Comparison of ENCODE assay signal across 15 cellular contexts in the genomic region with DNA sequence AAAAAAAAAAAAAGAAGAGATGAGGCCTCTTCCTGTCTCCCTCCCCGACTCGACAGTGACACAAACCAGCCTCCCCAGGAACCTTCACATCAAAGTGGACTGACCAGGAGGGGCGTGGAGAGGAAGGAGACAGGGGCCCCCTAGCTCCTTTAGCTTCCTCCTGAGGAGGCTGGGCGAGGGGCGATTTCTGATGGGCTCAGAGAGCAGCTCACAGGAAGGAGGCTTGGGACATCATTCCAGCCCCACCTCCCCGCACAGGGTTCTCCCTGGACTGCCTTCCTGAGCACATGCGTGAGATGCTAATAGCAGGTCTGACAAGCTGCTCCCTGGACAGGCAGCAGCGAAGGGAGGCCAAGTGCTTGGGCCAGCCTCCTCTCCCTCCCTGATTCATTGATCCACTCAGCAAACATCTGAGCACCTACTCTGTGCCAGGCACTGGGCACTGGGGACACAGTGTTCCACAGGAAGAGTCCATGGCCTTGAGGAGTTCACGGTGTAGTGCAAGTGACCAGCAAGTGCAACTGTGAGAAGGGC. TPM values are rescaled to one million over a fixed set of nuclear protein-coding genes. Genes with fewer than 3 reads are reported as not detected.
DNase-seq lines count a peak whose midpoint lies in the region; TF ChIP-seq lines count a peak whose summit lies in the region.
"Had no signal": no experiment of that assay in that cellular context is flagged by ENCODE, and none has a peak within 500 bp of the region (broad histone marks: within the 10 kb centered on the region; RNA-seq: fewer than 3 reads in every experiment).

No MANE protein-coding gene starts in this region.

- TF ChIP-seq CTCF in fibroblast of villous mesenchyme (IDR thresholded peaks at IDR 0.05; ENCODE audit: insufficient read depth, low read depth, low read length) (no peak), progenitor cell of endocrine pancreas (IDR thresholded peaks at IDR 0.05; ENCODE audit: unreplicated experiment) (no peak)

- H3K27me3 Mint-ChIP-seq in activated naive CD4-positive, alpha-beta T cell treated with anti-CD3 and anti-CD28 coated beads for 36 hours (ENCODE audit: low read depth) = no peaks in the 10 kb centered on the region
- H3K27me3 Mint-ChIP-seq in progenitor cell of endocrine pancreas = peaks cover 26% of the 10 kb centered on the region
- H3K27me3 Mint-ChIP-seq: central memory CD8-positive, alpha-beta T cell had no signal

- no peak overlapping the region for H3K27ac Mint-ChIP-seq in activated naive CD4-positive, alpha-beta T cell treated with anti-CD3 and anti-CD28 coated beads for 36 hours
- peak overlapping the region; percentile 67 for H3K27ac Mint-ChIP-seq in progenitor cell of endocrine pancreas

- intact Hi-C loops in activated naive CD4-positive, alpha-beta T cell treated with anti-CD3 and anti-CD28 coated beads for 36 hours (cut with micrococcal nuclease) = loop anchor here (2.0 kb wide), 1 partner anchor 26 kb away; no protein-coding TSS in a partner anchor

- CTCF ChIA-PET in activated naive CD4-positive, alpha-beta T cell treated with anti-CD3 and anti-CD28 coated beads for 36 hours (lab: Charles Lee) = interaction anchor here (0.7 to 1.6 kb wide), 6 partner anchors 8 to 26 kb away, joined by 3 to 8 read pairs (median 4); a partner anchor contains a TSS

- no peak overlapping the region for H3K4me3 Mint-ChIP-seq in activated naive CD4-positive, alpha-beta T cell treated with anti-CD3 and anti-CD28 coated beads for 36 hours
- no peak overlapping the region for H3K4me3 Mint-ChIP-seq in progenitor cell of endocrine pancreas (ENCODE audit: low read depth)
- H3K4me3 Mint-ChIP-seq: central memory CD8-positive, alpha-beta T cell had no signal

- H3K4me1 Mint-ChIP-seq in activated naive CD4-positive, alpha-beta T cell treated with anti-CD3 and anti-CD28 coated beads for 36 hours (ENCODE audit: low read depth) = peaks cover 14% of the 10 kb centered on the region
- H3K4me1 Mint-ChIP-seq in progenitor cell of endocrine pancreas (ENCODE audit: low read depth) = peaks cover 26% of the 10 kb centered on the region

- H3K9me3 Mint-ChIP-seq in activated naive CD4-positive, alpha-beta T cell treated with anti-CD3 and anti-CD28 coated beads for 36 hours = no peaks in the 10 kb centered on the region
- H3K9me3 Mint-ChIP-seq in progenitor cell of endocrine pancreas (ENCODE audit: low read depth) = no peaks in the 10 kb centered on the region
- H3K9me3 Mint-ChIP-seq: central memory CD8-positive, alpha-beta T cell had no signal

- H3K36me3 Mint-ChIP-seq in activated naive CD4-positive, alpha-beta T cell treated with anti-CD3 and anti-CD28 coated beads for 36 hours (ENCODE audit: low read depth) = no peaks in the 10 kb centered on the region
- H3K36me3 Mint-ChIP-seq in progenitor cell of endocrine pancreas (ENCODE audit: insufficient read depth) = no peaks in the 10 kb centered on the region

- no peak overlapping the region for H3K4me3 ChIP-seq in fibroblast of villous mesenchyme (ENCODE audit: low read depth, low read length)
- H3K4me3 ChIP-seq: vagina had no signal

- in situ Hi-C loops in KBM-7 (cut with MboI; ENCODE audit: low pct_unique_long_range_greater_than_20kb, low sequenced_read_pairs) = no loop called here

- peak; percentile 72 for DNase-seq in activated naive CD4-positive, alpha-beta T cell treated with anti-CD3 and anti-CD28 coated beads for 36 hours
- DNase-seq in activated naive CD4-positive, alpha-beta T cell treated with Interleukin-2 at 50 U/mL for 16 hours = no peak
- DNase-seq in KBM-7 = peak; percentile 43
- DNase-seq in fibroblast of villous mesenchyme (ENCODE audit: low read depth) = peak; percentile 23
- no peak for DNase-seq in progenitor cell of endocrine pancreas (ENCODE audit: low spot score, unreplicated experiment)
- no peak for DNase-seq in NOMO-1 treated with dmso at 0.1 percent for 144 hours (lab: John Stamatoyannopoulos, UW; ENCODE audit: unreplicated experiment)
- DNase-seq in NCI-H748 (lab: John Stamatoyannopoulos, UW; ENCODE audit: unreplicated experiment) = no peak
- DNase-seq in effector CD8-positive, alpha-beta T cell (lab: John Stamatoyannopoulos, UW) = no peak
- DNase-seq: activated CD4-positive, alpha-beta T cell treated with anti-CD3 and anti-CD28 coated beads for 1 hour; NCI-H2081 treated with DMSO at 0.1 percent for 48 hours; occipital lobe; stimulated activated CD8-positive, alpha-beta memory T cell treated with anti-CD3 and anti-CD28 coated beads, Interleukin-4, amount 100 ng/mL, for 48 hours had no signal

RNA-seq across cellular contexts. Expression of a gene that starts 14.4 kb away (rescaled TPM):
- 1 to 10 TPM; 5.0 to 6.2 TPM for total RNA-seq in activated naive CD4-positive, alpha-beta T cell treated with anti-CD3 and anti-CD28 coated beads for 36 hours
- total RNA-seq in fibroblast of villous mesenchyme (34.5 and 40.2 TPM in 2 replicates), progenitor cell of endocrine pancreas (35.0 and 38.6 TPM in 2 replicates)

RNA-seq across cellular contexts. Expression of a gene that starts 35.7 kb away (rescaled TPM):
- total RNA-seq in activated naive CD4-positive, alpha-beta T cell treated with anti-CD3 and anti-CD28 coated beads for 36 hours = 1 to 10 TPM; 7.1 to 7.7 TPM
- 11.6 and 15.1 TPM in 2 replicates for total RNA-seq in fibroblast of villous mesenchyme
- 15.6 and 16.9 TPM in 2 replicates for total RNA-seq in progenitor cell of endocrine pancreas

RNA-seq across cellular contexts. Expression of a gene that starts 38.2 kb away (rescaled TPM):
- total RNA-seq in activated naive CD4-positive, alpha-beta T cell treated with anti-CD3 and anti-CD28 coated beads for 36 hours = 10 to 100 TPM; 49.4 to 53.0 TPM
- 118 and 128 TPM in 2 replicates for total RNA-seq in fibroblast of villous mesenchyme
- 68.5 and 69.6 TPM in 2 replicates for total RNA-seq in progenitor cell of endocrine pancreas

RNA-seq across cellular contexts. Expression of a gene that starts 41.8 kb away (rescaled TPM):
- total RNA-seq in activated naive CD4-positive, alpha-beta T cell treated with anti-CD3 and anti-CD28 coated beads for 36 hours = 1 to 10 TPM; 1.0 to 1.2 TPM
- not detected in 2 replicates for total RNA-seq in fibroblast of villous mesenchyme
- total RNA-seq in progenitor cell of endocrine pancreas = 1.6 and 1.9 TPM in 2 replicates
- total RNA-seq: endothelial cell of umbilical vein, occipital lobe had no signal

RNA-seq across cellular contexts. Expression of a gene that starts 53.4 kb away (rescaled TPM):
- 10 to 100 TPM; 30.6 TPM for total RNA-seq in activated naive CD4-positive, alpha-beta T cell treated with anti-CD3 and anti-CD28 coated beads for 36 hours
- 31.2 and 44.5 TPM in 2 replicates for total RNA-seq in fibroblast of villous mesenchyme
- 70.2 and 74.5 TPM in 2 replicates for total RNA-seq in progenitor cell of endocrine pancreas

Comparison
In these comparisons a context has a peak if more than half of its experiments do, and no peak if none do; other contexts are left out.
1. DNase-seq: peak in activated naive CD4-positive, alpha-beta T cell treated with anti-CD3 and anti-CD28 coated beads for 36 hours (single experiment), KBM-7 (single experiment) and fibroblast of villous mesenchyme (single experiment); none in activated naive CD4-positive, alpha-beta T cell treated with Interleukin-2 at 50 U/mL for 16 hours (single experiment), progenitor cell of endocrine pancreas (single experiment), NOMO-1 treated with dmso at 0.1 percent for 144 hours (single experiment), NCI-H748 (single experiment) and effector CD8-positive, alpha-beta T cell (single experiment).